ENCODE assay signal across 14 cellular contexts in the genomic region with DNA sequence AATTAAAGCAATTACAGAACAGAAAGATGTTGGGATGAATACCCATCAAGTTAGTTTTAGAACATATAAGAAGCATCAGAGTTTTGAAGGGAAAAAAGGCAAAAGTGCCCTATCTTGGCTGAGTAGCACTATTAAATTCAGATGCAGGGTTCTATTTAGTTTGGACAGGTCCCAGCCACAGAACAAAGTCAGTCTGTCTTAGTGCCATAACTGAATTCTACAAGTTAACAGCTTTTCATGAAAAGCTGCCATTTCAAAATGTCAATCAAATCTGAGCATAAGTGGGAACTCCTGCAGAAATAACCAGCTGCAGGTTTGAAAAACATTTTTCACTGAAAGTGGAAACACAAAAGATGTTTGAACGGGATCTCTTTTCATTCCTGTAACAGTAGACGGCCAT.
DNase-seq lines count a peak whose midpoint lies in the region; ATAC-seq lines count a peak whose summit lies in the region.
"Had no signal": no experiment of that assay in that cellular context is flagged by ENCODE, and none has a peak within 500 bp of the region (broad histone marks: within the 10 kb centered on the region; RNA-seq: fewer than 3 reads in every experiment).

No MANE protein-coding gene starts in this region.

- DNase-seq in DMS153 (lab: John Stamatoyannopoulos, UW) (peak; percentile 61), DMS153 treated with DMSO at 0.1 percent for 48 hours (lab: John Stamatoyannopoulos, UW; ENCODE audit: unreplicated experiment) (no peak), NCI-H1930 (lab: John Stamatoyannopoulos, UW) (peak; percentile 38 to 65), NCI-H748 (lab: John Stamatoyannopoulos, UW; ENCODE audit: unreplicated experiment) (peak; percentile 75), fibroblast of peridontal ligament (ENCODE audit: extremely low read depth) (peak; percentile 18), anterior cingulate cortex (lab: John Stamatoyannopoulos, UW) (no peak)
- DNase-seq in activated T-helper 1 cell treated with anti-CD3 and anti-CD28 coated beads, Interleukin-12 subunit alpha, Interleukin-12 subunit beta, Interleukin-2, Interleukin-4 antibody, amounts not matched to agents 30 ng/mL and 10 ng/mL and 1 ng/mL, durations not matched to agents 14 hours and 24 hours and 36 hours (ENCODE audit: low spot score): no peak
- DNase-seq: CD8-positive, alpha-beta memory T cell; MV-4-11; NCI-H2029; NCI-H510A treated with DMSO at 0.1 percent for 48 hours; NK-92 treated with Interleukin-12 subunit alpha and Interleukin-12 subunit beta, amount 100 ng/mL, for 24 hours; PC-9 had no signal

- no peaks in the 10 kb centered on the region for H3K4me1 Mint-ChIP-seq in activated T-helper 1 cell treated with anti-CD3 and anti-CD28 coated beads, Interleukin-12 subunit alpha, Interleukin-12 subunit beta, Interleukin-2, Interleukin-4 antibody, amounts not matched to agents 30 ng/mL and 10 ng/mL and 1 ng/mL, durations not matched to agents 14 hours and 24 hours and 36 hours (ENCODE audit: low read depth)
- H3K4me1 Mint-ChIP-seq: CD8-positive, alpha-beta memory T cell had no signal

- intact Hi-C loops in activated T-helper 1 cell treated with anti-CD3 and anti-CD28 coated beads, Interleukin-12 subunit alpha, Interleukin-12 subunit beta, Interleukin-2, Interleukin-4 antibody, amounts not matched to agents 30 ng/mL and 10 ng/mL and 1 ng/mL, durations not matched to agents 14 hours and 24 hours and 36 hours (cut with micrococcal nuclease): no loop called here

- H3K4me3 Mint-ChIP-seq in activated T-helper 1 cell treated with anti-CD3 and anti-CD28 coated beads, Interleukin-12 subunit alpha, Interleukin-12 subunit beta, Interleukin-2, Interleukin-4 antibody, amounts not matched to agents 30 ng/mL and 10 ng/mL and 1 ng/mL, durations not matched to agents 14 hours and 24 hours and 36 hours: no peak overlapping the region
- H3K4me3 Mint-ChIP-seq: CD8-positive, alpha-beta memory T cell had no signal

- no peaks in the 10 kb centered on the region for H3K27me3 Mint-ChIP-seq in activated T-helper 1 cell treated with anti-CD3 and anti-CD28 coated beads, Interleukin-12 subunit alpha, Interleukin-12 subunit beta, Interleukin-2, Interleukin-4 antibody, amounts not matched to agents 30 ng/mL and 10 ng/mL and 1 ng/mL, durations not matched to agents 14 hours and 24 hours and 36 hours (ENCODE audit: insufficient read depth)
- H3K27me3 Mint-ChIP-seq: CD8-positive, alpha-beta memory T cell had no signal

- ATAC-seq in GM18867 (IDR thresholded peaks at IDR 0.05; ENCODE audit: unreplicated experiment): no peak

- H3K9me3 Mint-ChIP-seq in activated T-helper 1 cell treated with anti-CD3 and anti-CD28 coated beads, Interleukin-12 subunit alpha, Interleukin-12 subunit beta, Interleukin-2, Interleukin-4 antibody, amounts not matched to agents 30 ng/mL and 10 ng/mL and 1 ng/mL, durations not matched to agents 14 hours and 24 hours and 36 hours: no peaks in the 10 kb centered on the region
- H3K9me3 Mint-ChIP-seq: CD8-positive, alpha-beta memory T cell had no signal

- H3K27ac Mint-ChIP-seq in activated T-helper 1 cell treated with anti-CD3 and anti-CD28 coated beads, Interleukin-12 subunit alpha, Interleukin-12 subunit beta, Interleukin-2, Interleukin-4 antibody, amounts not matched to agents 30 ng/mL and 10 ng/mL and 1 ng/mL, durations not matched to agents 14 hours and 24 hours and 36 hours: no peak overlapping the region
- H3K27ac Mint-ChIP-seq: CD8-positive, alpha-beta memory T cell had no signal

- no peaks in the 10 kb centered on the region for H3K36me3 Mint-ChIP-seq in activated T-helper 1 cell treated with anti-CD3 and anti-CD28 coated beads, Interleukin-12 subunit alpha, Interleukin-12 subunit beta, Interleukin-2, Interleukin-4 antibody, amounts not matched to agents 30 ng/mL and 10 ng/mL and 1 ng/mL, durations not matched to agents 14 hours and 24 hours and 36 hours (ENCODE audit: low read depth)

Comparison
In these comparisons a context has a peak if more than half of its experiments do, and no peak if none do; other contexts are left out.
1. DNase-seq: peak in DMS153 (single experiment), NCI-H1930 (2 of 2), NCI-H748 (single experiment) and fibroblast of peridontal ligament (single experiment); none in DMS153 treated with DMSO at 0.1 percent for 48 hours (single experiment), anterior cingulate cortex (0 of 58) and activated T-helper 1 cell treated with anti-CD3 and anti-CD28 coated beads, Interleukin-12 subunit alpha, Interleukin-12 subunit beta, Interleukin-2, Interleukin-4 antibody, amounts not matched to agents 30 ng/mL and 10 ng/mL and 1 ng/mL, durations not matched to agents 14 hours and 24 hours and 36 hours (single experiment).